18 cellular contexts compared by ENCODE assay signal in the genomic region with DNA sequence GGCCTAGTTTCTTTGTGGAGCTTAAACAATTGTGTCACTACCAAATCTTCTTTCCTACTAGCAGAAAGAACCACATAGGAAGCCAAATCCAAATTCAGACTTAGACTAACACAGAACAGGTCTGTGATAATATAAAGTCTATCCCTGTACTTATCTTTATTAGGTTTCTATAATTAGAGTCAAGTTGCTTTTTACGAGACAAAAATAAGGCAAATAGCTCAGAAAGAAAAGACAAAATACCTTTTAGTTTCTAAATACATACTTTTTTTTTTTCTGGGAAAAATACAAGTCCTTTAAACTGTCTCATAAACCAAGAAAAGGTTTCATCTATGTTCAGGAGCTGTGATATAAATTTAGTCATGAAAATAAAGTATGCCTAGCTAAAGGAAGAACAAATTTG.
DNase-seq lines count a peak whose midpoint lies in the region; ATAC-seq and TF ChIP-seq lines count a peak whose summit lies in the region.
"Had no signal": no experiment of that assay in that cellular context is flagged by ENCODE, and none has a peak within 500 bp of the region (broad histone marks: within the 10 kb centered on the region; RNA-seq: fewer than 3 reads in every experiment).

No MANE protein-coding gene starts in this region.

- dilution Hi-C loops in mammary epithelial cell (cut with HindIII; ENCODE audit: low sequenced_read_pairs) = no loop called here

- no peak overlapping the region for H2AFZ ChIP-seq in mammary epithelial cell (ENCODE audit: low read depth, low read length)

- H3K27ac Mint-ChIP-seq in osteocyte (ENCODE audit: unreplicated experiment) = peak overlapping the region; percentile 81
- H3K27ac Mint-ChIP-seq in activated naive CD4-positive, alpha-beta T cell treated with anti-CD3 and anti-CD28 coated beads, Interleukin-2, amount 50 U/mL, for 72 hours = no peak overlapping the region

- no peaks in the 10 kb centered on the region for H3K79me2 ChIP-seq in mammary epithelial cell (ENCODE audit: insufficient read depth, low read length)

- ATAC-seq in GM18502 (IDR thresholded peaks at IDR 0.05; ENCODE audit: poor library complexity, unreplicated experiment) (no peak), HG02981 (IDR thresholded peaks at IDR 0.05; ENCODE audit: unreplicated experiment) (no peak), upper lobe of right lung (no peak)
- no peak for ATAC-seq in activated naive CD4-positive, alpha-beta T cell treated with anti-CD3 and anti-CD28 coated beads, Interleukin-2, amount 50 U/mL, for 72 hours

- peaks cover 29% of the 10 kb centered on the region for H3K36me3 Mint-ChIP-seq in osteocyte (ENCODE audit: unreplicated experiment)
- no peaks in the 10 kb centered on the region for H3K36me3 Mint-ChIP-seq in activated naive CD4-positive, alpha-beta T cell treated with anti-CD3 and anti-CD28 coated beads, Interleukin-2, amount 50 U/mL, for 72 hours

- H3K36me3 ChIP-seq in HEK293 (ENCODE audit: control insufficient read depth in 2 of 2, insufficient read depth in 1 of 2, low read length in 2 of 2) = peaks cover 15 to 24% of the 10 kb centered on the region in 2 experiments
- H3K36me3 ChIP-seq in mammary epithelial cell (ENCODE audit: insufficient read depth, low read length) = no peaks in the 10 kb centered on the region
- peaks cover 13% of the 10 kb centered on the region for H3K36me3 ChIP-seq in upper lobe of right lung

- 100% methylated on average over 1 of the region's 1 CpG for WGBS in mammary epithelial cell (ENCODE audit: low coverage, missing lambda C conversion rate)

- H3K9me3 ChIP-seq in HEK293 (ENCODE audit: control insufficient read depth, insufficient read depth, low read depth, low read length) (no peaks in the 10 kb centered on the region), mammary epithelial cell (replicated peaks; ENCODE audit: insufficient read depth, low read length) (no peaks in the 10 kb centered on the region), upper lobe of right lung (no peaks in the 10 kb centered on the region)
- H3K9me3 ChIP-seq: SJCRH30 had no signal

- BruUV-seq in mammary epithelial cell (replicated peaks; lab: Mats Ljungman, UMichigan) = no TSS peak

- peaks cover 21% of the 10 kb centered on the region for H3K4me1 Mint-ChIP-seq in osteocyte (ENCODE audit: unreplicated experiment)

- POLR2A ChIA-PET in HEK293 (lab: Yijun Ruan, JAX) = no interaction called here

- intact Hi-C loops in mammary epithelial cell (cut with micrococcal nuclease) = no loop called here
- intact Hi-C loops in upper lobe of right lung (cut with DNase I) = no loop called here

- H3K4me1 ChIP-seq in HEK293 (ENCODE audit: control insufficient read depth, insufficient read depth, low read length) (peaks cover 34% of the 10 kb centered on the region), mammary epithelial cell (ENCODE audit: insufficient read depth, low read length) (peaks cover 27% of the 10 kb centered on the region), upper lobe of right lung (no peaks in the 10 kb centered on the region)

- H3K27ac ChIP-seq in 22Rv1 = peak overlapping the region; percentile 62
- peak overlapping the region; percentile 43; the same call in 1 of the 2 replicates for H3K27ac ChIP-seq in HEK293 (ENCODE audit: extremely low read depth, low read depth, low read length)
- no peak overlapping the region for H3K27ac ChIP-seq in mammary epithelial cell (ENCODE audit: insufficient read depth, low read depth, low read length)
- H3K27ac ChIP-seq in upper lobe of right lung = no peak overlapping the region
- H3K27ac ChIP-seq: SJCRH30 had no signal

- no peak overlapping the region for H3K4me3 ChIP-seq in HEK293 (ENCODE audit: low read depth, low read length)
- H3K4me3 ChIP-seq in mammary epithelial cell (replicated peaks in 1 of 3; ENCODE audit: insufficient read depth in 1 of 3, low read depth in 2 of 3, low read length in 3 of 3) = no peak overlapping the region
- no peak overlapping the region for H3K4me3 ChIP-seq in upper lobe of right lung
- H3K4me3 ChIP-seq: SJCRH30 had no signal

- CTCF ChIA-PET in HEK293 (lab: Yijun Ruan, JAX) = interaction anchor here (0.6 to 2.4 kb wide), 7 partner anchors 15 to 399 kb away, joined by 3 to 11 read pairs (median 4); no protein-coding TSS in a partner anchor
- CTCF ChIA-PET in mammary epithelial cell (lab: Charles Lee; ENCODE audit: low non-redundant PET) = no interaction called here

- H3K27me3 Mint-ChIP-seq in osteocyte (ENCODE audit: unreplicated experiment) = no peaks in the 10 kb centered on the region

- H3K27me3 ChIP-seq in mammary epithelial cell (ENCODE audit: insufficient read depth, low read length) = no peaks in the 10 kb centered on the region
- no peaks in the 10 kb centered on the region for H3K27me3 ChIP-seq in upper lobe of right lung
- H3K27me3 ChIP-seq: SJCRH30 had no signal

- no peaks in the 10 kb centered on the region for H3K9me3 Mint-ChIP-seq in osteocyte (ENCODE audit: unreplicated experiment)
- no peaks in the 10 kb centered on the region for H3K9me3 Mint-ChIP-seq in activated naive CD4-positive, alpha-beta T cell treated with anti-CD3 and anti-CD28 coated beads, Interleukin-2, amount 50 U/mL, for 72 hours

- in situ Hi-C loops in mammary epithelial cell (cut with MboI; ENCODE audit: low sequenced_read_pairs in 2 of 2) = no loop called here

- DNase-seq in mammary epithelial cell (no peak), osteocyte (ENCODE audit: extremely low spot score, unreplicated experiment) (no peak), upper lobe of right lung (no peak)
- DNase-seq in activated naive CD4-positive, alpha-beta T cell treated with anti-CD3 and anti-CD28 coated beads, Interleukin-2, amount 50 U/mL, for 72 hours (ENCODE audit: low spot score in 2 of 2) = no peak
- DNase-seq: ACHN, DMS53, H7, KBM-7, NCI-H1436 treated with DMSO at 0.1 percent for 48 hours, NCI-H2029 treated with DMSO at 0.1 percent for 48 hours, NCI-H2171 treated with DMSO at 0.1 percent for 48 hours, NCI-H446 treated with DMSO at 0.1 percent for 48 hours, RPMI8226, SJCRH30 had no signal

- H4K20me1 ChIP-seq in mammary epithelial cell (ENCODE audit: insufficient read depth, low read length) = no peaks in the 10 kb centered on the region

- TF ChIP-seq CTCF in 22Rv1 (IDR thresholded peaks at IDR 0.05) (no peak), HEK293 (tag by site-specific recombination; IDR thresholded peaks at IDR 0.05) (no peak), mammary epithelial cell (conservative IDR thresholded peaks at IDR 0.05 in 1 of 2, IDR thresholded peaks at IDR 0.05 in 1 of 2; ENCODE audit: extremely low read depth in 1 of 2, insufficient read depth in 1 of 2, low read depth in 1 of 2, low read length in 2 of 2) (no peak), osteocyte (IDR thresholded peaks at IDR 0.05) (no peak), upper lobe of right lung (IDR thresholded peaks at IDR 0.05) (no peak)

- H3K4me2 ChIP-seq in mammary epithelial cell (ENCODE audit: insufficient read depth, low read depth, low read length) = peak overlapping the region; percentile 33

- no peak overlapping the region for H3K9ac ChIP-seq in mammary epithelial cell (ENCODE audit: insufficient read depth, low read length)

- no peak overlapping the region for H3K4me3 Mint-ChIP-seq in osteocyte (ENCODE audit: unreplicated experiment)

TF ChIP-seq in HEK293, 187 proteins besides CTCF, POLR2A, EP300 and RAD21 (continues in another document):
- no peak for TF ChIP-seq ZNF24 (tag by site-specific recombination; IDR thresholded peaks at IDR 0.05)
- 0 out of 2 replicates have a peak, but pooled peaks have one; percentile 13 for TF ChIP-seq HIC1 (tag by site-specific recombination; IDR thresholded peaks at IDR 0.05)
- no peak for TF ChIP-seq PBX3 (CRISPR knock-in tag; IDR thresholded peaks at IDR 0.05)
- TF ChIP-seq ZNF350 (tag by site-specific recombination; IDR thresholded peaks at IDR 0.05) = no peak

Comparison
In these comparisons a context has a peak if more than half of its experiments do, and no peak if none do; other contexts are left out.
1. H3K27ac ChIP-seq: peak in 22Rv1 (single experiment) and HEK293 (single experiment); none in mammary epithelial cell (single experiment) and upper lobe of right lung (single experiment).